Comparison of ENCODE assay signal across 14 cellular contexts in genomic region chr13:40640202-40640601, GRCh38. TPM values are rescaled to one million over a fixed set of nuclear protein-coding genes. Genes with fewer than 3 reads are reported as not detected.
DNase-seq lines count a peak whose midpoint lies in the region; ATAC-seq and TF ChIP-seq lines count a peak whose summit lies in the region.
"Had no signal": no experiment of that assay in that cellular context is flagged by ENCODE, and none has a peak within 500 bp of the region (broad histone marks: within the 10 kb centered on the region; RNA-seq: fewer than 3 reads in every experiment).

No MANE protein-coding gene starts in this region.

- no TSS peak for BruUV-seq in PC-9 (replicated peaks; lab: Mats Ljungman, UMichigan)

- H3K9me2 ChIP-seq in PC-9 (ENCODE audit: insufficient read depth): no peaks in the 10 kb centered on the region

- no peak overlapping the region for H3K4me3 ChIP-seq in aorta (ENCODE audit: low read length in 2 of 2)
- no peak overlapping the region for H3K4me3 ChIP-seq in PC-9
- H3K4me3 ChIP-seq: SJSA1 had no signal

- CTCF ChIA-PET in activated CD4-positive, alpha-beta memory T cell treated with anti-CD3 and anti-CD28 coated beads, Interleukin-2, amount 10 ng/mL, durations not matched to agents 7 days and 5 days (lab: Charles Lee): interaction anchor here (2.3 kb wide), 1 partner anchor 13 kb away, joined by 8 read pairs; no protein-coding TSS in a partner anchor
- CTCF ChIA-PET in PC-9 (lab: Charles Lee): no interaction called here

- TF ChIP-seq CTCF in PC-9 (conservative IDR thresholded peaks at IDR 0.05): no peak

- H3K4me3 Mint-ChIP-seq in activated CD4-positive, alpha-beta memory T cell treated with anti-CD3 and anti-CD28 coated beads, Interleukin-2, amount 10 ng/mL, durations not matched to agents 7 days and 5 days: peak overlapping the region; percentile 38

- peaks cover 81% of the 10 kb centered on the region for H3K4me1 Mint-ChIP-seq in activated CD4-positive, alpha-beta memory T cell treated with anti-CD3 and anti-CD28 coated beads, Interleukin-2, amount 10 ng/mL, durations not matched to agents 7 days and 5 days

- ATAC-seq in Right ventricle myocardium inferior (peak; percentile 33), left lobe of liver (peak; percentile 37), aorta (ENCODE audit: low FRiP score) (peak; percentile 71), GM19023 (IDR thresholded peaks at IDR 0.05; ENCODE audit: unreplicated experiment) (no peak)

- no peaks in the 10 kb centered on the region for H3K27me3 ChIP-seq in aorta (ENCODE audit: control insufficient read depth in 1 of 2, insufficient read depth in 2 of 2, low read length in 1 of 2)
- H3K27me3 ChIP-seq in PC-9 (ENCODE audit: insufficient read depth, low read depth): no peaks in the 10 kb centered on the region
- H3K27me3 ChIP-seq: SJSA1 had no signal

- peaks cover 4 to 15% of the 10 kb centered on the region in 2 donors for H3K4me1 ChIP-seq in aorta (ENCODE audit: control insufficient read depth in 1 of 2, insufficient read depth in 2 of 2, low read length in 2 of 2)
- H3K4me1 ChIP-seq in PC-9 (replicated peaks; ENCODE audit: insufficient read depth): peaks cover 20% of the 10 kb centered on the region
- H3K4me1 ChIP-seq: parathyroid adenoma had no signal

- POLR2A ChIA-PET in activated CD4-positive, alpha-beta memory T cell treated with anti-CD3 and anti-CD28 coated beads, Interleukin-2, amount 10 ng/mL, durations not matched to agents 7 days and 5 days (lab: Charles Lee): interaction anchor here (0.6 to 10.0 kb wide), 5 partner anchors 8 to 42 kb away, joined by 3 to 101 read pairs (median 4); no protein-coding TSS in a partner anchor
- POLR2A ChIA-PET in PC-9 (lab: Charles Lee; ENCODE audit: unreplicated experiment): no interaction called here

- peak overlapping the region; percentile 71 for H3K27ac Mint-ChIP-seq in activated CD4-positive, alpha-beta memory T cell treated with anti-CD3 and anti-CD28 coated beads, Interleukin-2, amount 10 ng/mL, durations not matched to agents 7 days and 5 days

- H3K27ac ChIP-seq in aorta (ENCODE audit: low read depth in 1 of 2, low read length in 2 of 2) (no peak overlapping the region), PC-9 (no peak overlapping the region)
- H3K27ac ChIP-seq: parathyroid adenoma, SJSA1 had no signal

- H3K79me2 ChIP-seq in PC-9 (ENCODE audit: low read depth): peaks cover 47% of the 10 kb centered on the region
- H3K79me2 ChIP-seq: parathyroid adenoma had no signal

- intact Hi-C loops in Right ventricle myocardium inferior (cut with DNase I): no loop called here
- intact Hi-C loops in cardiac septum (cut with DNase I): no loop called here
- intact Hi-C loops in aorta (cut with DNase I): no loop called here
- intact Hi-C loops in PC-9 (cut with micrococcal nuclease; ENCODE audit: unreplicated experiment): no loop called here

- H3K27me3 Mint-ChIP-seq in activated CD4-positive, alpha-beta memory T cell treated with anti-CD3 and anti-CD28 coated beads, Interleukin-2, amount 10 ng/mL, durations not matched to agents 7 days and 5 days: no peaks in the 10 kb centered on the region

- no peak overlapping the region for H2AFZ ChIP-seq in PC-9
- H2AFZ ChIP-seq: parathyroid adenoma had no signal

- H3K9me3 ChIP-seq in aorta (ENCODE audit: control insufficient read depth, low read length) (no peaks in the 10 kb centered on the region), PC-9 (ENCODE audit: insufficient read depth, low read depth) (no peaks in the 10 kb centered on the region)
- H3K9me3 ChIP-seq: SJSA1 had no signal

- peaks cover 46% of the 10 kb centered on the region for H3K36me3 Mint-ChIP-seq in activated CD4-positive, alpha-beta memory T cell treated with anti-CD3 and anti-CD28 coated beads, Interleukin-2, amount 10 ng/mL, durations not matched to agents 7 days and 5 days (ENCODE audit: low read depth)

- no peak overlapping the region for H3K4me2 ChIP-seq in PC-9

- H3K9me3 Mint-ChIP-seq in activated CD4-positive, alpha-beta memory T cell treated with anti-CD3 and anti-CD28 coated beads, Interleukin-2, amount 10 ng/mL, durations not matched to agents 7 days and 5 days: no peaks in the 10 kb centered on the region

- peaks cover 9% of the 10 kb centered on the region for H3F3A ChIP-seq in PC-9 (ENCODE audit: insufficient read depth, low read depth)

- DNase-seq in Right ventricle myocardium inferior (ENCODE audit: missing footprints): no peak
- DNase-seq in cardiac septum (ENCODE audit: low spot score): no peak
- DNase-seq in activated CD4-positive, alpha-beta memory T cell treated with anti-CD3 and anti-CD28 coated beads, Interleukin-2, amount 10 ng/mL, durations not matched to agents 7 days and 5 days: no peak
- no peak for DNase-seq in left lobe of liver (ENCODE audit: low spot score)
- no peak for DNase-seq in aorta
- no peak for DNase-seq in HUDEP-2 (lab: John Stamatoyannopoulos, UW; ENCODE audit: unreplicated experiment in 76 of 76)
- DNase-seq in PC-9: no peak
- DNase-seq: cerebellar nuclear complex; GOT3; NCI-H2029 treated with DMSO at 0.1 percent for 48 hours; NK-92 treated with Interleukin-12 subunit alpha and Interleukin-12 subunit beta, amount 100 ng/mL, for 24 hours had no signal

- no peaks in the 10 kb centered on the region for H4K20me1 ChIP-seq in PC-9 (ENCODE audit: insufficient read depth)

- 64 to 69% methylated on average over 6 of the region's 6 CpGs for WGBS in aorta, 2 donors

- H3K36me3 ChIP-seq in aorta (ENCODE audit: control insufficient read depth in 1 of 2, insufficient read depth in 2 of 2, low read length in 1 of 2) (no peaks in the 10 kb centered on the region), PC-9 (ENCODE audit: low read depth) (no peaks in the 10 kb centered on the region)
- H3K36me3 ChIP-seq: SJSA1 had no signal

RNA-seq across cellular contexts. Expression of gene FOXO1, which starts 26.2 kb away (rescaled TPM):
- total RNA-seq in Right ventricle myocardium inferior: 14.5 TPM
- 14.6 TPM for total RNA-seq in cardiac septum
- total RNA-seq in activated CD4-positive, alpha-beta memory T cell treated with anti-CD3 and anti-CD28 coated beads, Interleukin-2, amount 10 ng/mL, durations not matched to agents 7 days and 5 days: 10 to 100 TPM; 31.6 to 32.2 TPM
- total RNA-seq in left lobe of liver: 13.3 TPM
- total RNA-seq in aorta: 10 to 100 TPM; 30.4 to 33.4 TPM
- 1 to 10 TPM; 4.1 to 8.2 TPM for polyA plus RNA-seq in aorta
- total RNA-seq in PC-9 (2021): 9.0 and 10.5 TPM in 2 replicates
